11 cellular contexts compared by ENCODE assay signal in the genomic region with DNA sequence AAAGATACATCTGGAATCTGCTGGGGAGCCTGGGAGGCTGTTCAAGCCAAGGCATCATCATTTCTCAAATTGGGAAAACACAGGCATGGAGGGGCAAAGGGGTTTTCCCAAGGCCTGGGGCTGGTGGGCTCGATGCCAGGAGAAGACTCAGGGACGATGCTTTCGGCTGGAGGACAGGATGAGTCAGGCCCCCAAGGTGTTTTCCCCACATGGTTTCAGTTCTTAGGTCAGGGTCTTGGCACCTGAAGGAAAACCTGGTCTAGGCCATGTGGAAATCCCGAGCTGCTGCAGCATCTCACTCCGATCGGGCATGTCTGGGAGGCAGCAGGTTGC.
DNase-seq lines count a peak whose midpoint lies in the region; ATAC-seq lines count a peak whose summit lies in the region.
"Had no signal": no experiment of that assay in that cellular context is flagged by ENCODE, and none has a peak within 500 bp of the region (broad histone marks: within the 10 kb centered on the region; RNA-seq: fewer than 3 reads in every experiment).

No MANE protein-coding gene starts in this region.

- H3K27ac ChIP-seq in epithelial cell of prostate = no peak overlapping the region
- H3K27ac ChIP-seq: psoas muscle, vagina had no signal

- DNase-seq in AG20443 (ENCODE audit: low spot score) (peak; percentile 35), epithelial cell of prostate (ENCODE audit: low read depth, low spot score) (peak; percentile 59), NCI-H187 treated with DMSO at 0.1 percent for 48 hours (lab: John Stamatoyannopoulos, UW) (no peak), NCI-H2227 (lab: John Stamatoyannopoulos, UW; ENCODE audit: unreplicated experiment) (no peak)
- DNase-seq: hippocampal formation had no signal

- ATAC-seq in GM19023 (IDR thresholded peaks at IDR 0.05; ENCODE audit: unreplicated experiment) (peak; percentile 55), HG03432 (IDR thresholded peaks at IDR 0.05; ENCODE audit: unreplicated experiment) (peak; percentile 60), HG03520 (IDR thresholded peaks at IDR 0.05; ENCODE audit: unreplicated experiment) (no peak), HG03196 (IDR thresholded peaks at IDR 0.05; ENCODE audit: unreplicated experiment) (no peak)
- ATAC-seq: psoas muscle had no signal

Comparison
In these comparisons a context has a peak if more than half of its experiments do, and no peak if none do; other contexts are left out.
1. DNase-seq: peak in AG20443 (single experiment) and epithelial cell of prostate (single experiment); none in NCI-H187 treated with DMSO at 0.1 percent for 48 hours (single experiment) and NCI-H2227 (single experiment).
2. ATAC-seq: peak in GM19023 (single experiment) and HG03432 (single experiment); none in HG03520 (single experiment) and HG03196 (single experiment).